In the genomic region with DNA sequence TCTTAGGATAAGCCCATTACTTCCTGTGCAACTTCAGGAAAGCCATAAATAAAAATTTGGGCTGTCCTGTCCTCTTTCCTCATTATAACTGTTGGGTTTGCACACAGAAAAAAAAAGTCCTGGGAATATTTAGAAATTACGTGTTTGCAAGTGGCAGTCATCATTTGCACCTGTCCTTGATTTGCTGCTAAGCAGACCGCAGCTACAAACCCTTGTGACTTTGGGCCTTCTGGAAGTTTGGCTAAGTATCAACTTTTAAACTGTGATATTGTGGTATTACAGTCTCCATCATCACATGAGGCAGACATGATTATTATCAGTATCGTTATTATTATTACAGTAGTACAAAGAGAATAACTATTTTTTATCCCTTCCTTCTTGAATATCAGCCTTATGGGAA, we compare ENCODE assay signal across 27 cellular contexts.
"Had no signal": no experiment of that assay in that cellular context is flagged by ENCODE, and none has a peak within 500 bp of the region (broad histone marks: within the 10 kb centered on the region; RNA-seq: fewer than 3 reads in every experiment).

No MANE protein-coding gene starts in this region.

- H3K4me1 ChIP-seq: esophagus muscularis mucosa, left lung, testis, transverse colon had no signal

- ATAC-seq: activated CD4-positive, CD25-positive, alpha-beta regulatory T cell treated with anti-CD3 and anti-CD28 coated beads, Interleukin-2, amount 50 U/mL, for 24 hours; left lung; mucosa of descending colon; stimulated activated naive CD8-positive, alpha-beta T cell treated with anti-CD3 and anti-CD28 coated beads, Interleukin-15, Interleukin-2, amounts not matched to agents 100 U/mL and 50 U/mL, for 24 hours had no signal

- H3K27ac ChIP-seq: brain microvascular endothelial cell, esophagus muscularis mucosa, left lung, neutrophil, skin epidermis, testis, transverse colon, WERI-Rb-1 had no signal

- DNase-seq: activated CD4-positive, alpha-beta T cell treated with anti-CD3 and anti-CD28 coated beads for 48 hours; activated CD4-positive, alpha-beta T cell treated with anti-CD3 and anti-CD28 coated beads, Interleukin-2, amount 50 U/mL, for 48 hours; activated CD8-positive, alpha-beta memory T cell treated with anti-CD3 and anti-CD28 coated beads for 24 hours; activated effector memory CD4-positive, alpha-beta T cell treated with anti-CD3 and anti-CD28 coated beads, Interleukin-2, amount 50 U/mL, for 16 hours; activated naive CD4-positive, alpha-beta T cell treated with anti-CD3 and anti-CD28 coated beads, Interleukin-2, amount 10 ng/mL, durations not matched to agents 7 days and 5 days; activated naive CD8-positive, alpha-beta T cell treated with anti-CD3 and anti-CD28 coated beads, Interleukin-2, amount 10 ng/mL, durations not matched to agents 7 days and 5 days; activated T-cell treated with anti-CD3 and anti-CD28 coated beads, Interleukin-2, amount 50 U/mL, for 1 hour; brain microvascular endothelial cell; dermis blood vessel endothelial cell; effector CD4-positive, alpha-beta T cell; foreskin melanocyte; left lung; mucosa of descending colon; naive B cell; nephron progenitor cell; retina; stimulated activated CD4-positive, alpha-beta T cell treated with anti-CD3 and anti-CD28 coated beads, Interleukin-12 subunit alpha, Interleukin-12 subunit beta, amount 100 ng/mL, for 4 hours; stimulated activated CD4-positive, alpha-beta T cell treated with anti-CD3 and anti-CD28 coated beads, Interleukin-4, amount 100 ng/mL, for 1 hour; stimulated activated naive CD8-positive, alpha-beta T cell treated with anti-CD3 and anti-CD28 coated beads, Interleukin-15, Interleukin-2, amounts not matched to agents 100 U/mL and 50 U/mL, for 24 hours; T-helper 9 cell; testis; transverse colon; WERI-Rb-1 had no signal

- H3K27me3 ChIP-seq: brain microvascular endothelial cell, esophagus muscularis mucosa, left lung, neutrophil, testis, transverse colon had no signal

- H3K9me3 ChIP-seq: esophagus muscularis mucosa, left lung, mucosa of descending colon, neutrophil, testis, transverse colon had no signal

- H3K4me3 ChIP-seq: esophagus muscularis mucosa, left lung, mucosa of descending colon, skin epidermis, testis, transverse colon had no signal

- H3K36me3 ChIP-seq: brain microvascular endothelial cell, esophagus muscularis mucosa, left lung, neutrophil, transverse colon, WERI-Rb-1 had no signal
